In the genomic region with DNA sequence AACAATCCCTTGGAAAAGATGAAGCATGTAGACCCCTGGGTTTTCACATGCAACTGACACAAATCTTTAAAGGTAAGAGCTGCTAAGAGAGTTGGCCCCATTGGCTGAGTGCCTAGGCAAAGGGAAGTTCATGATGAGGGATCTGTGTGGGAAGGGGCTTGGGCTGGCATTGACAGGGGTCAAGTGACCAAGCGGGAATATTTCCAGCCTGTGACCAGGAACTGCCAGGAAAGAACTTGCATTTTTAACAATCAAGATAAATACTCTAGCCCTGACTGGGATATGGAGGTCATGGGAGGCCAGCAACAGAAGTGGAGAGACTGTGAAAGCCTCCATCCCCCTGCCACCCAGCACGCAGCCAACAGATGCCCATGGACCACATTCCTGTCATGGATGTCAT, we compare ENCODE assay signal across 28 cellular contexts.
"Had no signal": no experiment of that assay in that cellular context is flagged by ENCODE, and none has a peak within 500 bp of the region (broad histone marks: within the 10 kb centered on the region; RNA-seq: fewer than 3 reads in every experiment).

No MANE protein-coding gene starts in this region.

- H3K4me1 ChIP-seq: stomach, suprapubic skin, testis, thyroid gland, tibial artery, tibial nerve, transverse colon, upper lobe of left lung, upper lobe of right lung, uterus, vagina had no signal

- H3K36me3 Mint-ChIP-seq: stimulated activated effector memory CD8-positive, alpha-beta T cell treated with anti-CD3 and anti-CD28 coated beads, Interleukin-12 subunit alpha, Interleukin-12 subunit beta, amount 100 ng/mL, for 72 hours; stimulated activated memory B cell treated with anti-CD40 and anti-IgM and Interleukin-4, amounts not matched to agents 10 μg/mL and 1 μg/mL and 100 μg/mL, for 72 hours; type B pancreatic cell had no signal

- DNase-seq: stimulated activated CD4-positive, alpha-beta T cell treated with anti-CD3 and anti-CD28 coated beads, Interleukin-2, amount 100 ng/mL, for 48 hours; stimulated activated CD4-positive, alpha-beta T cell treated with anti-CD3 and anti-CD28 coated beads, Interleukin-4, amount 100 ng/mL, for 1 hour; stimulated activated CD4-positive, alpha-beta T cell treated with anti-CD3 and anti-CD28 coated beads, Interleukin-4, amount 100 ng/mL, for 24 hours; stimulated activated CD4-positive, alpha-beta T cell treated with anti-CD3 and anti-CD28 coated beads, Interleukin-4, amount 100 ng/mL, for 4 hours; stimulated activated CD8-positive, alpha-beta memory T cell treated with anti-CD3 and anti-CD28 coated beads, Interleukin-4, amount 100 ng/mL, for 48 hours; stimulated activated naive B cell treated with anti-CD40 and anti-IgM and Interleukin-4, amounts not matched to agents 10 μg/mL and 1 μg/mL and 100 μg/mL, for 72 hours; stimulated activated naive CD4-positive, alpha-beta T cell; stimulated activated naive CD4-positive, alpha-beta T cell treated with Interleukin-2 at 50 U/mL for 16 hours; stimulated activated naive CD8-positive, alpha-beta T cell treated with anti-CD3 and anti-CD28 coated beads, Interleukin-15, amount 100 ng/mL, for 72 hours; stimulated activated naive CD8-positive, alpha-beta T cell treated with anti-CD3 and anti-CD28 coated beads, Interleukin-15, Interleukin-2, amounts not matched to agents 100 U/mL and 50 U/mL, for 24 hours; stomach; substantia nigra; testis; thyroid gland; tibial artery; transverse colon; trophoblast cell; upper lobe of left lung; upper lobe of right lung; uterus had no signal

- H3K9me3 ChIP-seq: suprapubic skin, testis, thoracic aorta, thyroid gland, transverse colon, upper lobe of right lung, uterus, vagina had no signal

- H3K27me3 Mint-ChIP-seq: stimulated activated memory B cell treated with anti-CD40 and anti-IgM and Interleukin-4, amounts not matched to agents 10 μg/mL and 1 μg/mL and 100 μg/mL, for 72 hours; stimulated activated naive CD8-positive, alpha-beta T cell treated with anti-CD3 and anti-CD28 coated beads, Interleukin-15, Interleukin-2, amounts not matched to agents 100 ng/mL and 50 ng/mL, for 24 hours; type B pancreatic cell had no signal

- H3K4me1 Mint-ChIP-seq: stimulated activated effector memory CD8-positive, alpha-beta T cell treated with anti-CD3 and anti-CD28 coated beads, Interleukin-12 subunit alpha, Interleukin-12 subunit beta, amount 100 ng/mL, for 72 hours; stimulated activated memory B cell treated with anti-CD40 and anti-IgM and Interleukin-4, amounts not matched to agents 10 μg/mL and 1 μg/mL and 100 μg/mL, for 72 hours; stimulated activated naive B cell treated with anti-CD40 and anti-IgM and Interleukin-4, amounts not matched to agents 10 μg/mL and 1 μg/mL and 100 μg/mL, for 72 hours; stimulated activated naive CD8-positive, alpha-beta T cell treated with anti-CD3 and anti-CD28 coated beads, Interleukin-15, amount 100 ng/mL, for 72 hours had no signal

- H3K4me3 ChIP-seq: stomach, suprapubic skin, testis, thoracic aorta, thyroid gland, tibial artery, tibial nerve, transverse colon, upper lobe of left lung, upper lobe of right lung, uterus, vagina had no signal

- H3K27me3 ChIP-seq: stomach, suprapubic skin, testis, thyroid gland, tibial artery, tibial nerve, transverse colon, upper lobe of left lung, upper lobe of right lung, uterus, vagina had no signal

- H3K36me3 ChIP-seq: stomach, suprapubic skin, thoracic aorta, thyroid gland, tibial artery, tibial nerve, transverse colon, upper lobe of left lung, upper lobe of right lung, uterus, vagina had no signal

- H3K27ac ChIP-seq: stomach, suprapubic skin, testis, thoracic aorta, thyroid gland, tibial artery, tibial nerve, transverse colon, upper lobe of left lung, upper lobe of right lung, uterus, vagina had no signal

- H3K27ac Mint-ChIP-seq: stimulated activated effector memory CD8-positive, alpha-beta T cell treated with anti-CD3 and anti-CD28 coated beads, Interleukin-12 subunit alpha, Interleukin-12 subunit beta, amount 100 ng/mL, for 72 hours; stimulated activated memory B cell treated with anti-CD40 and anti-IgM and Interleukin-4, amounts not matched to agents 10 μg/mL and 1 μg/mL and 100 μg/mL, for 72 hours; stimulated activated naive B cell treated with anti-CD40 and anti-IgM and Interleukin-4, amounts not matched to agents 10 μg/mL and 1 μg/mL and 100 μg/mL, for 72 hours; stimulated activated naive CD8-positive, alpha-beta T cell treated with anti-CD3 and anti-CD28 coated beads, Interleukin-15, amount 100 ng/mL, for 72 hours; stimulated activated naive CD8-positive, alpha-beta T cell treated with anti-CD3 and anti-CD28 coated beads, Interleukin-15, Interleukin-2, amounts not matched to agents 100 ng/mL and 50 ng/mL, for 24 hours; type B pancreatic cell had no signal

- H3K4me3 Mint-ChIP-seq: stimulated activated effector memory CD8-positive, alpha-beta T cell treated with anti-CD3 and anti-CD28 coated beads, Interleukin-12 subunit alpha, Interleukin-12 subunit beta, amount 100 ng/mL, for 72 hours; stimulated activated memory B cell treated with anti-CD40 and anti-IgM and Interleukin-4, amounts not matched to agents 10 μg/mL and 1 μg/mL and 100 μg/mL, for 72 hours; stimulated activated naive B cell treated with anti-CD40 and anti-IgM and Interleukin-4, amounts not matched to agents 10 μg/mL and 1 μg/mL and 100 μg/mL, for 72 hours; stimulated activated naive CD8-positive, alpha-beta T cell treated with anti-CD3 and anti-CD28 coated beads, Interleukin-15, amount 100 ng/mL, for 72 hours; stimulated activated naive CD8-positive, alpha-beta T cell treated with anti-CD3 and anti-CD28 coated beads, Interleukin-15, Interleukin-2, amounts not matched to agents 100 ng/mL and 50 ng/mL, for 24 hours; type B pancreatic cell had no signal

- ATAC-seq: stimulated activated effector memory CD8-positive, alpha-beta T cell treated with anti-CD3 and anti-CD28 coated beads, Interleukin-12 subunit alpha, Interleukin-12 subunit beta, amount 100 ng/mL, for 72 hours; stimulated activated memory B cell treated with anti-CD40 and anti-IgM and Interleukin-4, amounts not matched to agents 10 μg/mL and 1 μg/mL and 100 μg/mL, for 72 hours; stimulated activated naive B cell treated with anti-CD40 and anti-IgM and Interleukin-4, amounts not matched to agents 10 μg/mL and 1 μg/mL and 100 μg/mL, for 72 hours; stimulated activated naive CD8-positive, alpha-beta T cell treated with anti-CD3 and anti-CD28 coated beads, Interleukin-15, amount 100 ng/mL, for 72 hours; stimulated activated naive CD8-positive, alpha-beta T cell treated with anti-CD3 and anti-CD28 coated beads, Interleukin-15, Interleukin-2, amounts not matched to agents 100 U/mL and 50 U/mL, for 24 hours; upper lobe of right lung had no signal
